ENCODE assay signal across 18 cellular contexts in genomic region chr17:12296120-12296727, GRCh38.
DNase-seq lines count a peak whose midpoint lies in the region; ATAC-seq and TF ChIP-seq lines count a peak whose summit lies in the region.
"Had no signal": no experiment of that assay in that cellular context is flagged by ENCODE, and none has a peak within 500 bp of the region (broad histone marks: within the 10 kb centered on the region; RNA-seq: fewer than 3 reads in every experiment).

No MANE protein-coding gene starts in this region.

- no peak for ATAC-seq in gastroesophageal sphincter
- ATAC-seq in HG03520 (IDR thresholded peaks at IDR 0.05; ENCODE audit: unreplicated experiment): no peak
- no peak for ATAC-seq in HG02885 (IDR thresholded peaks at IDR 0.05; ENCODE audit: poor library complexity, unreplicated experiment)
- ATAC-seq: sciatic nerve; stimulated activated naive CD8-positive, alpha-beta T cell treated with anti-CD3 and anti-CD28 coated beads, Interleukin-15, amount 100 ng/mL, for 72 hours had no signal

- DNase-seq in GM06990 (ENCODE audit: extremely low read depth, insufficient read length) (peak; percentile 26), amniotic stem cell (lab: John Stamatoyannopoulos, UW) (peak; percentile 17), osteoblast (ENCODE audit: insufficient read length, low spot score, missing footprints) (peak; percentile 47), NCI-H82 (lab: John Stamatoyannopoulos, UW) (no peak)
- no peak for DNase-seq in effector CD8-positive, alpha-beta T cell (lab: John Stamatoyannopoulos, UW)
- DNase-seq: activated CD4-positive, alpha-beta T cell treated with anti-CD3 and anti-CD28 coated beads, Interleukin-2, amount 10 ng/mL, durations not matched to agents 7 days and 5 days; activated T-cell treated with anti-CD3 and anti-CD28 coated beads, Interleukin-2, amount 50 U/mL, for 48 hours; DND-41; NCI-H1092; NCI-H510A; RPMI8226; stimulated activated naive CD8-positive, alpha-beta T cell treated with anti-CD3 and anti-CD28 coated beads, Interleukin-15, amount 100 ng/mL, for 72 hours had no signal

- H3K9me3 ChIP-seq in gastroesophageal sphincter (no peaks in the 10 kb centered on the region), osteoblast (ENCODE audit: low read depth, low read length) (no peaks in the 10 kb centered on the region)
- H3K9me3 ChIP-seq: HAP-1 had no signal

- H3K4me1 ChIP-seq in gastroesophageal sphincter (peaks cover 0 to 30% (median 4%) of the 10 kb centered on the region in 3 donors), osteoblast (ENCODE audit: insufficient read depth, low read length) (no peaks in the 10 kb centered on the region)
- H3K4me1 ChIP-seq: HAP-1 had no signal

- H3K4me2 ChIP-seq in osteoblast (ENCODE audit: insufficient read depth, low read length): no peak overlapping the region
- H3K4me2 ChIP-seq: BLaER1 treated with 17β-estradiol and CSF1 and Interleukin-3, amounts not matched to agents 10 nM and 100 nM had no signal

- no peak overlapping the region for H3K4me3 ChIP-seq in GM06990 (replicated peaks; ENCODE audit: low read depth, low read length)
- H3K4me3 ChIP-seq in gastroesophageal sphincter: no peak overlapping the region
- no peak overlapping the region for H3K4me3 ChIP-seq in osteoblast (ENCODE audit: insufficient read depth, low read length)
- H3K4me3 ChIP-seq: BLaER1 treated with 17β-estradiol and CSF1 and Interleukin-3, amounts not matched to agents 10 nM and 100 nM; HAP-1 had no signal

- no peak overlapping the region for H2AFZ ChIP-seq in osteoblast (ENCODE audit: low read length)

- H3K79me2 ChIP-seq in osteoblast (ENCODE audit: insufficient read depth, low read length): no peaks in the 10 kb centered on the region

- TF ChIP-seq CTCF in GM06990 (IDR thresholded peaks at IDR 0.05; ENCODE audit: insufficient read depth, low read length, poor library complexity, severe bottlenecking): no peak
- TF ChIP-seq CTCF in gastroesophageal sphincter (IDR thresholded peaks at IDR 0.05): no peak
- TF ChIP-seq CTCF in osteoblast (IDR thresholded peaks at IDR 0.05; ENCODE audit: extremely low read depth, low read depth, low read length): no peak

- H3K27ac ChIP-seq in gastroesophageal sphincter: peak overlapping the region in 3 of 4 donors; percentile 26 to 50 (median 27)
- H3K27ac ChIP-seq in osteoblast (ENCODE audit: low read depth, low read length): no peak overlapping the region
- H3K27ac ChIP-seq: BLaER1 treated with 17β-estradiol and CSF1 and Interleukin-3, amounts not matched to agents 10 nM and 100 nM had no signal

- WGBS in gastroesophageal sphincter (ENCODE audit: low coverage in 1 of 2), 2 donors: 23 to 27% methylated on average over 7 of the region's 7 CpGs

- no peaks in the 10 kb centered on the region for H3K36me3 ChIP-seq in GM06990 (ENCODE audit: control insufficient read depth, insufficient read depth, low read length)
- no peaks in the 10 kb centered on the region for H3K36me3 ChIP-seq in gastroesophageal sphincter
- no peaks in the 10 kb centered on the region for H3K36me3 ChIP-seq in osteoblast (ENCODE audit: insufficient read depth, low read length)
- H3K36me3 ChIP-seq: BLaER1 treated with 17β-estradiol and CSF1 and Interleukin-3, amounts not matched to agents 10 nM and 100 nM; HAP-1 had no signal

- no peak for TF ChIP-seq POLR2A in gastroesophageal sphincter (IDR thresholded peaks at IDR 0.05)

- H4K20me1 ChIP-seq in osteoblast (ENCODE audit: insufficient read depth, low read length): no peaks in the 10 kb centered on the region
- H4K20me1 ChIP-seq: BLaER1 treated with 17β-estradiol and CSF1 and Interleukin-3, amounts not matched to agents 10 nM and 100 nM had no signal

- no peak for TF ChIP-seq EP300 in gastroesophageal sphincter (IDR thresholded peaks at IDR 0.05)

- H3K27me3 ChIP-seq in GM06990 (replicated peaks; ENCODE audit: control insufficient read depth, insufficient read depth, low read length) (no peaks in the 10 kb centered on the region), gastroesophageal sphincter (no peaks in the 10 kb centered on the region), osteoblast (ENCODE audit: insufficient read depth, low read length) (no peaks in the 10 kb centered on the region)
- H3K27me3 ChIP-seq: BLaER1 treated with 17β-estradiol and CSF1 and Interleukin-3, amounts not matched to agents 10 nM and 100 nM had no signal

Comparison
In these comparisons a context has a peak if more than half of its experiments do, and no peak if none do; other contexts are left out.
1. DNase-seq: peak in GM06990 (single experiment), amniotic stem cell (single experiment) and osteoblast (single experiment); none in effector CD8-positive, alpha-beta T cell (single experiment) and NCI-H82 (single experiment).